ENCODE assay signal across 17 cellular contexts in the genomic region with DNA sequence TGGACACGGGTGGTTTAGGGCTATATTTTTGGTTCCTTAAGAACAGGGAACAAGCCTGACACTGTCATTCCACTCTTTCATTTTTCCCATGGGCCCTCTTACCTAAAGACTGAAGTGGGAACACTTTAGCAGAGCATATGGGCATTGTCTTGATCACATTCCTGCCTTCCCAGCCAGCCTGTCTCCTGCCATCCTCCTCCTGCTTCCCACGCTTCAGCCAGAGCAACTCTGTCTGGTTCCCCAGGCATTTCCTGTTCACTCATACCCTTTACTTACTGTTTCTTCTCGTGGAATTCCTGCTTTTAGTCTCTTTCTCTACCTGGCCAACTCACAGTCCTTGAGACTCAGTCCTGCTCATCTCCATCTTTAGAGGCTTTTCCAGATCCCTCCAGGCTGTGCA. TPM values are rescaled to one million over a fixed set of nuclear protein-coding genes. Genes with fewer than 3 reads are reported as not detected.
A peak's percentile ranks its signal among the peaks of the same experiment; 100 is the strongest.
DNase-seq lines count a peak whose midpoint lies in the region; ATAC-seq, FAIRE-seq and TF ChIP-seq lines count a peak whose summit lies in the region.
"Had no signal": no experiment of that assay in that cellular context is flagged by ENCODE, and none has a peak within 500 bp of the region (broad histone marks: within the 10 kb centered on the region; RNA-seq: fewer than 3 reads in every experiment).

No MANE protein-coding gene starts in this region.

- peaks cover 49% of the 10 kb centered on the region for H3K36me3 ChIP-seq in left ventricle myocardium inferior
- H3K36me3 ChIP-seq in left lung = peaks cover 0 to 62% of the 10 kb centered on the region in 2 donors

- intact Hi-C loops in left ventricle myocardium inferior (cut with micrococcal nuclease) = no loop called here
- intact Hi-C loops in Right ventricle myocardium superior (cut with DNase I) = no loop called here
- intact Hi-C loops in left lung (cut with DNase I) = no loop called here

- FAIRE-seq in urothelium cell line (lab: Jason Lieb, UNC) = no peak

- peaks cover 24% of the 10 kb centered on the region for H3K4me1 ChIP-seq in left ventricle myocardium inferior
- peaks cover 5 to 24% of the 10 kb centered on the region in 2 donors for H3K4me1 ChIP-seq in left lung

- H3K27me3 ChIP-seq in left ventricle myocardium inferior (ENCODE audit: low read depth) (no peaks in the 10 kb centered on the region), left lung (no peaks in the 10 kb centered on the region)

- no peak for DNase-seq in left ventricle myocardium inferior
- no peak for DNase-seq in Right ventricle myocardium superior
- DNase-seq in astrocyte of the hippocampus (ENCODE audit: low read depth, low spot score) = peak; percentile 53
- DNase-seq in left lung = no peak
- DNase-seq in urothelium cell line (ENCODE audit: low spot score) = peak; percentile 26
- DNase-seq in SHP77 treated with DMSO at 0.1 percent for 48 hours (lab: John Stamatoyannopoulos, UW) = no peak
- no peak for DNase-seq in midbrain (lab: John Stamatoyannopoulos, UW)
- DNase-seq: activated CD4-positive, alpha-beta T cell treated with anti-CD3 and anti-CD28 coated beads, Interleukin-2, amount 50 U/mL, for 1 hour; activated naive CD4-positive, alpha-beta T cell; cortex of kidney; GF-D8; NCI-H1092 treated with DMSO at 0.1 percent for 48 hours; retina had no signal

- H3K4me3 ChIP-seq in left ventricle myocardium inferior (no peak overlapping the region), left lung (no peak overlapping the region)
- H3K4me3 ChIP-seq: lung had no signal

- TF ChIP-seq CTCF in left ventricle myocardium inferior (IDR thresholded peaks at IDR 0.05; ENCODE audit: borderline replicate concordance) (no peak), left lung (IDR thresholded peaks at IDR 0.05) (no peak)

- H3K9me3 ChIP-seq in left ventricle myocardium inferior (replicated peaks) = no peaks in the 10 kb centered on the region
- no peaks in the 10 kb centered on the region for H3K9me3 ChIP-seq in left lung

- ATAC-seq in Right ventricle myocardium superior (ENCODE audit: poor library complexity) (no peak), left lung (no peak), GM19328 (IDR thresholded peaks at IDR 0.05; ENCODE audit: unreplicated experiment) (no peak)

- H3K27ac ChIP-seq in left ventricle myocardium inferior (replicated peaks) (peak overlapping the region; percentile 57), left lung (peak overlapping the region; percentile 53 to 68)

RNA-seq across cellular contexts. Expression of a gene that starts 22.8 kb away (rescaled TPM):
- total RNA-seq in left ventricle myocardium inferior (93.2 TPM), Right ventricle myocardium superior (95.3 TPM), left lung (10 to 100 TPM; 32.9 to 35.6 TPM)

RNA-seq across cellular contexts. Expression of a gene that starts 32.6 kb away (rescaled TPM):
- total RNA-seq in left ventricle myocardium inferior (8.4 TPM), Right ventricle myocardium superior (9.2 TPM), left lung (10 to 100 TPM; 65.9 to 66.7 TPM)

RNA-seq across cellular contexts. Expression of a gene that starts 57.5 kb away (rescaled TPM):
- not detected for total RNA-seq in left ventricle myocardium inferior
- total RNA-seq in Right ventricle myocardium superior = not detected
- total RNA-seq in left lung = not detected
- total RNA-seq: B cell, glomerular endothelial cell, lung had no signal

Comparison
In these comparisons a context has a peak if more than half of its experiments do, and no peak if none do; other contexts are left out.
1. DNase-seq: peak in astrocyte of the hippocampus (single experiment) and urothelium cell line (single experiment); none in left ventricle myocardium inferior (single experiment), Right ventricle myocardium superior (single experiment), left lung (0 of 2), SHP77 treated with DMSO at 0.1 percent for 48 hours (single experiment) and midbrain (single experiment).